In genomic region chr20:49704932-49705336, GRCh38 we compare ENCODE assay signal across 13 cellular contexts. TPM values are rescaled to one million over a fixed set of nuclear protein-coding genes. Genes with fewer than 3 reads are reported as not detected.
DNase-seq lines count a peak whose midpoint lies in the region; ATAC-seq and TF ChIP-seq lines count a peak whose summit lies in the region.
"Had no signal": no experiment of that assay in that cellular context is flagged by ENCODE, and none has a peak within 500 bp of the region (broad histone marks: within the 10 kb centered on the region; RNA-seq: fewer than 3 reads in every experiment).

No MANE protein-coding gene starts in this region.

- POLR2A ChIA-PET in A673 (lab: Charles Lee; ENCODE audit: low non-redundant PET) (no interaction called here), OCI-LY7 (lab: Charles Lee) (interaction anchor here (1.2 to 2.5 kb wide), 3 partner anchors 11 to 36 kb away, joined by 4 to 13 read pairs (median 4); no protein-coding TSS in a partner anchor)

- peaks cover 0 to 3% (median 0%) of the 10 kb centered on the region in 3 donors for H3K27me3 Mint-ChIP-seq in immature natural killer cell (ENCODE audit: low read depth in 3 of 3)

- H3K4me3 ChIP-seq in A673 (ENCODE audit: low read depth, low read length, poor library complexity, severe bottlenecking) (no peak overlapping the region), OCI-LY7 (ENCODE audit: low read depth, low read length, poor library complexity, severe bottlenecking) (peak overlapping the region; percentile 53)
- H3K4me3 ChIP-seq: coronary artery had no signal

- intact Hi-C loops in A673 (cut with micrococcal nuclease; ENCODE audit: unreplicated experiment) (no loop called here), OCI-LY7 (cut with micrococcal nuclease; ENCODE audit: unreplicated experiment) (no loop called here)

- peaks cover 4% of the 10 kb centered on the region; the same call in 1 of the 2 replicates for H4K20me1 ChIP-seq in OCI-LY7 (ENCODE audit: insufficient read depth, low read length)

- ATAC-seq in GM18868 (IDR thresholded peaks at IDR 0.05; ENCODE audit: unreplicated experiment) (peak; percentile 50), GM18870 (IDR thresholded peaks at IDR 0.05; ENCODE audit: unreplicated experiment) (no peak)

- peak overlapping the region; percentile 78 for H3K4me2 ChIP-seq in OCI-LY7 (ENCODE audit: low read length)

- TF ChIP-seq CTCF in A673 (conservative IDR thresholded peaks at IDR 0.05; ENCODE audit: low read depth, low read length), result no peak
- TF ChIP-seq CTCF in OCI-LY7 (conservative IDR thresholded peaks at IDR 0.05; ENCODE audit: low read length), result no peak

- H3K4me1 ChIP-seq in A673 (ENCODE audit: insufficient read depth, low read length, poor library complexity, severe bottlenecking) (peaks cover 62% of the 10 kb centered on the region), OCI-LY7 (ENCODE audit: insufficient read depth, low read length, poor library complexity, severe bottlenecking) (peaks cover 88% of the 10 kb centered on the region)

- no peaks in the 10 kb centered on the region for H3K9me3 ChIP-seq in A673 (ENCODE audit: low read depth, low read length, poor library complexity, severe bottlenecking)
- no peaks in the 10 kb centered on the region for H3K9me3 ChIP-seq in OCI-LY7 (ENCODE audit: low read length)

- H3K36me3 Mint-ChIP-seq in immature natural killer cell, result no peaks in the 10 kb centered on the region

- BruUV-seq in A673 (replicated peaks; lab: Mats Ljungman, UMichigan), result no TSS peak
- BruUV-seq in OCI-LY7 (replicated peaks; lab: Mats Ljungman, UMichigan), result no TSS peak

- H3K9me2 ChIP-seq in OCI-LY7 (ENCODE audit: insufficient read depth, low read length), result no peaks in the 10 kb centered on the region

- no peaks in the 10 kb centered on the region for H3K9me3 Mint-ChIP-seq in immature natural killer cell

- peak overlapping the region in 4 of 5 donors; percentile 45 to 88 (median 60) for H3K4me3 Mint-ChIP-seq in immature natural killer cell

- H3K79me2 ChIP-seq in OCI-LY7 (ENCODE audit: insufficient read depth, low read depth, low read length), result peaks cover 95% of the 10 kb centered on the region

- no peaks in the 10 kb centered on the region for H3K36me3 ChIP-seq in A673 (ENCODE audit: insufficient read depth, low read length, poor library complexity, severe bottlenecking)
- H3K36me3 ChIP-seq in OCI-LY7 (ENCODE audit: insufficient read depth, low read length), result peaks cover 4% of the 10 kb centered on the region; the same call in 1 of the 2 replicates

- CTCF ChIA-PET in A673 (lab: Charles Lee) (no interaction called here), OCI-LY7 (lab: Charles Lee; ENCODE audit: unreplicated experiment) (no interaction called here)

- H3K27me3 ChIP-seq in A673 (replicated peaks; ENCODE audit: insufficient read depth, low read depth, low read length, poor library complexity), result no peaks in the 10 kb centered on the region

- H3K4me1 Mint-ChIP-seq in immature natural killer cell, result peaks cover 70 to 84% of the 10 kb centered on the region in 2 donors

- no peak for DNase-seq in A673 (ENCODE audit: low spot score)
- DNase-seq in OCI-LY7 (ENCODE audit: low spot score), result peak; percentile 62
- no peak for DNase-seq in immature natural killer cell
- DNase-seq in superior temporal gyrus (ENCODE audit: extremely low spot score), result no peak
- no peak for DNase-seq in retina
- no peak for DNase-seq in activated naive CD4-positive, alpha-beta T cell treated with Interleukin-2 at 50 U/mL for 16 hours
- DNase-seq: activated CD8-positive, alpha-beta memory T cell treated with anti-CD3 and anti-CD28 coated beads, Interleukin-2, amount 50 U/mL, for 48 hours; DMS79 treated with DMSO at 0.1 percent for 48 hours; NCI-H2171 treated with DMSO at 0.1 percent for 48 hours had no signal

- no peak overlapping the region for H2AFZ ChIP-seq in OCI-LY7 (ENCODE audit: low read length)

- H3K27ac Mint-ChIP-seq in immature natural killer cell, result peak overlapping the region; percentile 80 to 96 (median 88)

- H3K27ac ChIP-seq in A673 (ENCODE audit: low read depth, low read length, poor library complexity, severe bottlenecking) (peak overlapping the region; percentile 4), OCI-LY7 (ENCODE audit: low read depth, low read length, poor library complexity, severe bottlenecking) (peak overlapping the region; percentile 62)
- H3K27ac ChIP-seq: coronary artery, RWPE1 had no signal

RNA-seq across cellular contexts. Expression of gene B4GALT5, which starts 8.7 kb away (rescaled TPM):
- total RNA-seq in A673 (2021), result 60.7 and 78.0 TPM in 2 replicates
- 9.7 and 9.8 TPM in 2 replicates for total RNA-seq in OCI-LY7 (2014; rRNA removed; shearing (Covaris generic))
- total RNA-seq in OCI-LY7 (2022), result 14.8 and 18.8 TPM in 2 replicates
- polyA plus RNA-seq in immature natural killer cell, result 1 to 10 TPM in 2 of 3 donors, under 1 TPM in 1; 0.35 to 3.2 (median 2.8) TPM
